In genomic region chr19:49814010-49814409, GRCh38 we compare ENCODE assay signal across 7 cellular contexts. TPM values are rescaled to one million over a fixed set of nuclear protein-coding genes. Genes with fewer than 3 reads are reported as not detected.
DNase-seq lines count a peak whose midpoint lies in the region; ATAC-seq and TF ChIP-seq lines count a peak whose summit lies in the region.

No MANE protein-coding gene starts in this region.

- TF ChIP-seq CTCF in HCT116 (IDR thresholded peaks at IDR 0.05 in 2 of 3, conservative IDR thresholded peaks at IDR 0.05 in 1 of 3; ENCODE audit: borderline replicate concordance in 1 of 3, insufficient read depth in 1 of 3, low read depth in 2 of 3, low read length in 2 of 3), result no peak
- TF ChIP-seq CTCF in foreskin fibroblast (IDR thresholded peaks at IDR 0.05; ENCODE audit: low read depth, low read length), result no peak

- H3K36me3 ChIP-seq in HCT116 (ENCODE audit: control insufficient read depth in 1 of 2, insufficient read depth in 2 of 2, low read length in 2 of 2) (no peaks in the 10 kb centered on the region), SK-N-MC (ENCODE audit: insufficient read depth, low read length) (no peaks in the 10 kb centered on the region), esophagus (ENCODE audit: control insufficient read depth in 2 of 2, insufficient read depth in 2 of 2, low read length in 1 of 2) (no peaks in the 10 kb centered on the region), skeletal muscle satellite cell (ENCODE audit: insufficient read depth, low read length) (no peaks in the 10 kb centered on the region)

- CTCF ChIA-PET in HCT116 (lab: Charles Lee), result no interaction called here

- DNase-seq in HCT116 (ENCODE audit: low read depth, low spot score) (no peak), SK-N-MC (ENCODE audit: low read depth, low spot score) (no peak), HPDE6-E6E7 (ENCODE audit: extremely low spot score) (no peak), foreskin fibroblast (no peak), NCI-H2029 treated with DMSO at 0.1 percent for 48 hours (lab: John Stamatoyannopoulos, UW) (no peak)

- intact Hi-C loops in HCT116 (cut with micrococcal nuclease), result no loop called here

- peaks cover 9% of the 10 kb centered on the region for H3K79me2 ChIP-seq in HCT116 (ENCODE audit: insufficient read depth, low read length)

- ATAC-seq in HCT116, result no peak

- H3K9ac ChIP-seq in HCT116 (ENCODE audit: low read length), result 0 out of 2 replicates have a peak overlapping the region, but pooled peaks have one; percentile 18
- H3K9ac ChIP-seq in SK-N-MC (ENCODE audit: insufficient read length), result peak overlapping the region; percentile 65
- peak overlapping the region; percentile 83 for H3K9ac ChIP-seq in skeletal muscle satellite cell (ENCODE audit: low read depth, low read length)

- TF ChIP-seq RAD21 in HCT116 (IDR thresholded peaks at IDR 0.05; ENCODE audit: low read depth), result no peak

- TF ChIP-seq POLR2A in HCT116 (IDR thresholded peaks at IDR 0.05; ENCODE audit: borderline replicate concordance, extremely low read depth, insufficient read depth, insufficient read length), result no peak

- H3K27me3 ChIP-seq in HCT116 (ENCODE audit: insufficient read depth, low read length) (no peaks in the 10 kb centered on the region), esophagus (ENCODE audit: control insufficient read depth in 1 of 2, insufficient read depth in 2 of 2, low read length in 2 of 2) (no peaks in the 10 kb centered on the region), skeletal muscle satellite cell (ENCODE audit: control insufficient read depth, insufficient read depth, low read length) (no peaks in the 10 kb centered on the region)

- H3K4me2 ChIP-seq in HCT116 (ENCODE audit: low read length), result peak overlapping the region; percentile 78
- H3K4me2 ChIP-seq in skeletal muscle satellite cell (ENCODE audit: low read length), result peak overlapping the region; percentile 79

- peaks cover 16 to 40% of the 10 kb centered on the region in 2 experiments for H3K4me1 ChIP-seq in HCT116 (ENCODE audit: control insufficient read depth in 1 of 2, insufficient read depth in 2 of 2, low read length in 2 of 2)
- peaks cover 2 to 13% of the 10 kb centered on the region in 2 donors for H3K4me1 ChIP-seq in esophagus (ENCODE audit: control insufficient read depth in 2 of 2, insufficient read depth in 2 of 2, low read length in 1 of 2)
- H3K4me1 ChIP-seq in skeletal muscle satellite cell (ENCODE audit: control insufficient read depth, insufficient read depth, low read length), result peaks cover 24% of the 10 kb centered on the region

- H3K9me3 ChIP-seq in HCT116 (ENCODE audit: control insufficient read depth in 1 of 2, insufficient read depth in 1 of 2, low read depth in 1 of 2, low read length in 2 of 2) (no peaks in the 10 kb centered on the region), SK-N-MC (ENCODE audit: low read depth, low read length) (no peaks in the 10 kb centered on the region), esophagus (ENCODE audit: control insufficient read depth in 2 of 2, insufficient read depth in 1 of 2, low read depth in 1 of 2, low read length in 1 of 2) (no peaks in the 10 kb centered on the region), skeletal muscle satellite cell (replicated peaks; ENCODE audit: low read length) (no peaks in the 10 kb centered on the region)

- H3K9me2 ChIP-seq in HCT116 (ENCODE audit: insufficient read depth), result no peaks in the 10 kb centered on the region

- BruUV-seq in HCT116 (replicated peaks; lab: Mats Ljungman, UMichigan), result no TSS peak

- H3K27ac ChIP-seq in HCT116 (ENCODE audit: low read depth, low read length) (no peak overlapping the region), SK-N-MC (peak overlapping the region; percentile 84; the same call in 1 of the 2 replicates), esophagus (ENCODE audit: low read depth in 2 of 2, low read length in 1 of 2) (peak overlapping the region; percentile 24 to 71)

- H3K4me3 ChIP-seq in HCT116 (replicated peaks in 1 of 2; ENCODE audit: low read depth in 1 of 2, low read length in 2 of 2), result peak overlapping the region in 1 of 2 experiments; percentile 4; a peak in 1 of 4 replicates
- H3K4me3 ChIP-seq in SK-N-MC, result peak overlapping the region; percentile 87
- peak overlapping the region in 1 of 2 donors; percentile 63 for H3K4me3 ChIP-seq in esophagus (ENCODE audit: low read depth in 1 of 2, low read length in 2 of 2)
- H3K4me3 ChIP-seq in skeletal muscle satellite cell (ENCODE audit: low read length), result peak overlapping the region; percentile 73
- H3K4me3 ChIP-seq in foreskin fibroblast (ENCODE audit: low read depth in 1 of 2, low read length in 2 of 2), result peak overlapping the region in 1 of 2 donors; percentile 66

- RAD21 ChIA-PET in HCT116 (lab: Charles Lee; ENCODE audit: low non-redundant PET in 1 of 2, low total read pairs in 2 of 2, uncharacterized antibody in 2 of 2, unreplicated experiment in 2 of 2), result no interaction called here

- WGBS in esophagus, 2 donors, result 71 to 74% methylated on average over 1 of the region's 1 CpG

- no peaks in the 10 kb centered on the region for H4K20me1 ChIP-seq in HCT116 (ENCODE audit: insufficient read depth)

- POLR2A ChIA-PET in HCT116 (lab: Charles Lee), result no interaction called here

- H2AFZ ChIP-seq in HCT116 (ENCODE audit: low read depth, low read length, poor library complexity, severe bottlenecking), result peak overlapping the region; percentile 99

TF ChIP-seq in HCT116, 20 proteins besides CTCF, POLR2A, EP300 and RAD21:
- TF ChIP-seq ATF3 (IDR thresholded peaks at IDR 0.05) (no peak), SIN3A (IDR thresholded peaks at IDR 0.05; ENCODE audit: low read depth) (no peak), REST (IDR thresholded peaks at IDR 0.05; ENCODE audit: low read depth) (no peak), EZH2phosphoT487 (IDR thresholded peaks at IDR 0.05; ENCODE audit: borderline replicate concordance) (no peak), YY1 (IDR thresholded peaks at IDR 0.05; ENCODE audit: extremely low read depth, insufficient replicate concordance, low read depth, low read length) (no peak), SRF (IDR thresholded peaks at IDR 0.05; ENCODE audit: low read depth) (no peak), FOSL1 (IDR thresholded peaks at IDR 0.05; ENCODE audit: low read depth) (no peak), ZFX (IDR thresholded peaks at IDR 0.05) (no peak), ZNF274 (IDR thresholded peaks at IDR 0.05; ENCODE audit: low read depth, low read length) (no peak), EGR1 (IDR thresholded peaks at IDR 0.05; ENCODE audit: low read depth) (no peak)

RNA-seq across cellular contexts. Expression of gene FUZ, which starts 0.9 kb away (rescaled TPM):
- total RNA-seq in HCT116 (2021; ENCODE audit: unreplicated experiment), result 1.1 TPM
- 1.0 and 2.3 TPM in 2 replicates for polyA plus RNA-seq in HCT116 (2012)
- polyA plus RNA-seq in esophagus, result 10 to 100 TPM; 11.3 to 12.1 TPM
- 9.8 and 15.0 TPM in 2 replicates for total RNA-seq in skeletal muscle satellite cell (2012; rRNA removed)

RNA-seq across cellular contexts. Expression of gene MED25, which starts 4.1 kb away (rescaled TPM):
- total RNA-seq in HCT116 (2021; ENCODE audit: unreplicated experiment), result 77.7 TPM
- 56.6 and 62.7 TPM in 2 replicates for polyA plus RNA-seq in HCT116 (2012)
- 10 to 100 TPM; 27.7 to 54.9 TPM for polyA plus RNA-seq in esophagus
- 9.9 and 11.1 TPM in 2 replicates for total RNA-seq in skeletal muscle satellite cell (2012; rRNA removed)

RNA-seq across cellular contexts. Expression of gene PTOV1, which starts 36.9 kb away (rescaled TPM):
- 236 TPM for total RNA-seq in HCT116 (2021; ENCODE audit: unreplicated experiment)
- 179 and 183 TPM in 2 replicates for polyA plus RNA-seq in HCT116 (2012)
- 10 to 100 TPM; 59.1 to 92.8 TPM for polyA plus RNA-seq in esophagus
- total RNA-seq in skeletal muscle satellite cell (2012; rRNA removed), result 31.7 and 36.8 TPM in 2 replicates

RNA-seq across cellular contexts. Expression of gene AP2A1, which starts 47.2 kb away (rescaled TPM):
- total RNA-seq in HCT116 (2021; ENCODE audit: unreplicated experiment), result 102 TPM
- polyA plus RNA-seq in HCT116 (2012), result 92.9 and 95.3 TPM in 2 replicates
- polyA plus RNA-seq in esophagus, result 10 to 100 TPM; 37.4 to 40.7 TPM
- total RNA-seq in skeletal muscle satellite cell (2012; rRNA removed), result 113 and 132 TPM in 2 replicates

RNA-seq across cellular contexts. Expression of gene TSKS, which starts 50.9 kb away (rescaled TPM):
- 0.76 TPM for total RNA-seq in HCT116 (2021; ENCODE audit: unreplicated experiment)
- 0.74 and 0.91 TPM in 2 replicates for polyA plus RNA-seq in HCT116 (2012)
- polyA plus RNA-seq in esophagus, result under 1 TPM; 0.06 to 0.55 TPM
- 1.5 and 1.7 TPM in 2 replicates for total RNA-seq in skeletal muscle satellite cell (2012; rRNA removed)

Comparison
In these comparisons a context has a peak if more than half of its experiments do, and no peak if none do; other contexts are left out.
1. H3K9ac ChIP-seq: peak in every context shown above with its lines; median percentile 83 in skeletal muscle satellite cell; 65 in SK-N-MC; 18 in HCT116.